Comparison of ENCODE assay signal across 15 cellular contexts in the genomic region with DNA sequence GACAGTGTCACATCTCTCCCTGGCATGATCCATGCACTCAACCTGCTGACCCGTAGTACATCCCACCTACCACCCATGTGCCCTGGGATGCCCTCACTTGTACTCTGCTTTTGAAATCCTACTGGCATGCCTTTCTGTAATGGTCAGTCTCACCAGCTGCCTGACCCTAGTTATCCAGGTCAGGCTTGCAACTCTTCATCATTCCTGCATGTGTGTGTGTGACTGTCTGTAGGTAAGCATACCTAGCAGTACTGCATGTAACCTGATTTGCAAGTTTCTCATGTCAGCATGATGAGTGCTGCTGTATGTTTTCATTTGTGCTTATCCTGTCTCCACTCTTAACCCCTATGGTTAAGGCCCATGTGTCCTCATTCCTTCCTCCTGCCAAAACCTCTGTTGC.
DNase-seq lines count a peak whose midpoint lies in the region; ATAC-seq and TF ChIP-seq lines count a peak whose summit lies in the region.
"Had no signal": no experiment of that assay in that cellular context is flagged by ENCODE, and none has a peak within 500 bp of the region (broad histone marks: within the 10 kb centered on the region; RNA-seq: fewer than 3 reads in every experiment).

No MANE protein-coding gene starts in this region.

- CTCF ChIA-PET in OCI-LY7 (lab: Charles Lee; ENCODE audit: unreplicated experiment): no interaction called here

- peaks cover 22% of the 10 kb centered on the region for H3K27me3 Mint-ChIP-seq in activated naive CD8-positive, alpha-beta T cell
- peaks cover 18% of the 10 kb centered on the region for H3K27me3 Mint-ChIP-seq in activated naive CD8-positive, alpha-beta T cell treated with anti-CD3 and anti-CD28 coated beads, Interleukin-2, amount 50 U/mL, for 24 hours
- peaks cover 7% of the 10 kb centered on the region for H3K27me3 Mint-ChIP-seq in endothelial cell (ENCODE audit: unreplicated experiment)
- peaks cover 7% of the 10 kb centered on the region for H3K27me3 Mint-ChIP-seq in stimulated activated memory B cell treated with anti-CD40 and anti-IgM and Interleukin-4, amounts not matched to agents 10 μg/mL and 1 μg/mL and 100 μg/mL, for 72 hours

- H3K36me3 ChIP-seq in OCI-LY7 (ENCODE audit: insufficient read depth, low read length): no peaks in the 10 kb centered on the region

- H3K4me1 ChIP-seq in OCI-LY7 (ENCODE audit: insufficient read depth, low read length, poor library complexity, severe bottlenecking): no peaks in the 10 kb centered on the region

- no peaks in the 10 kb centered on the region for H4K20me1 ChIP-seq in OCI-LY7 (ENCODE audit: insufficient read depth, low read length)

- H3K9me2 ChIP-seq in OCI-LY7 (ENCODE audit: insufficient read depth, low read length): no peaks in the 10 kb centered on the region

- H3K9me3 ChIP-seq in OCI-LY7 (ENCODE audit: low read length): no peaks in the 10 kb centered on the region

- POLR2A ChIA-PET in OCI-LY7 (lab: Charles Lee): no interaction called here

- TF ChIP-seq CTCF in endothelial cell (IDR thresholded peaks at IDR 0.05; ENCODE audit: unreplicated experiment): no peak
- no peak for TF ChIP-seq CTCF in OCI-LY7 (conservative IDR thresholded peaks at IDR 0.05; ENCODE audit: low read length)

- peaks cover 2% of the 10 kb centered on the region for H3K36me3 Mint-ChIP-seq in activated naive CD8-positive, alpha-beta T cell
- no peaks in the 10 kb centered on the region for H3K36me3 Mint-ChIP-seq in activated naive CD8-positive, alpha-beta T cell treated with anti-CD3 and anti-CD28 coated beads, Interleukin-2, amount 50 U/mL, for 24 hours (ENCODE audit: low read depth)
- no peaks in the 10 kb centered on the region for H3K36me3 Mint-ChIP-seq in endothelial cell (ENCODE audit: low read depth, unreplicated experiment)
- no peaks in the 10 kb centered on the region for H3K36me3 Mint-ChIP-seq in stimulated activated memory B cell treated with anti-CD40 and anti-IgM and Interleukin-4, amounts not matched to agents 10 μg/mL and 1 μg/mL and 100 μg/mL, for 72 hours
- H3K36me3 Mint-ChIP-seq: CD14-positive monocyte; CD8-positive, alpha-beta T cell had no signal

- no peak overlapping the region for H3K27ac ChIP-seq in OCI-LY7 (ENCODE audit: low read depth, low read length, poor library complexity, severe bottlenecking)
- H3K27ac ChIP-seq: 22Rv1, HL-60 had no signal

- H3K79me2 ChIP-seq in OCI-LY7 (ENCODE audit: insufficient read depth, low read depth, low read length): no peaks in the 10 kb centered on the region

- H3K4me3 Mint-ChIP-seq in activated naive CD8-positive, alpha-beta T cell: peak overlapping the region; percentile 14
- H3K4me3 Mint-ChIP-seq in activated naive CD8-positive, alpha-beta T cell treated with anti-CD3 and anti-CD28 coated beads, Interleukin-2, amount 50 U/mL, for 24 hours: no peak overlapping the region
- H3K4me3 Mint-ChIP-seq in endothelial cell (ENCODE audit: unreplicated experiment): no peak overlapping the region
- H3K4me3 Mint-ChIP-seq in stimulated activated memory B cell treated with anti-CD40 and anti-IgM and Interleukin-4, amounts not matched to agents 10 μg/mL and 1 μg/mL and 100 μg/mL, for 72 hours: no peak overlapping the region
- H3K4me3 Mint-ChIP-seq: HFFc6 had no signal

- no TSS peak for BruUV-seq in OCI-LY7 (replicated peaks; lab: Mats Ljungman, UMichigan)

- intact Hi-C loops in OCI-LY7 (cut with micrococcal nuclease; ENCODE audit: unreplicated experiment): no loop called here

- DNase-seq in activated naive CD8-positive, alpha-beta T cell treated with anti-CD3 and anti-CD28 coated beads, Interleukin-2, amount 50 U/mL, for 24 hours: no peak
- DNase-seq in endothelial cell (ENCODE audit: low spot score): no peak
- DNase-seq in DMS53 (lab: John Stamatoyannopoulos, UW): no peak
- no peak for DNase-seq in activated CD4-positive, alpha-beta T cell treated with anti-CD3 and anti-CD28 coated beads, Interleukin-2, amount 50 U/mL, for 48 hours
- no peak for DNase-seq in OCI-LY7 (ENCODE audit: low spot score)
- DNase-seq: CD8-positive, alpha-beta T cell; COR-L47; DMS153; HCEC 1CT; HFFc6 had no signal

- no peak for ATAC-seq in activated naive CD8-positive, alpha-beta T cell treated with anti-CD3 and anti-CD28 coated beads, Interleukin-2, amount 50 U/mL, for 24 hours
- ATAC-seq in stimulated activated memory B cell treated with anti-CD40 and anti-IgM and Interleukin-4, amounts not matched to agents 10 μg/mL and 1 μg/mL and 100 μg/mL, for 72 hours: peak; percentile 5
- ATAC-seq: CD8-positive, alpha-beta T cell had no signal

- peaks cover 10% of the 10 kb centered on the region for H3K4me1 Mint-ChIP-seq in activated naive CD8-positive, alpha-beta T cell (ENCODE audit: low read depth)
- peaks cover 9% of the 10 kb centered on the region for H3K4me1 Mint-ChIP-seq in activated naive CD8-positive, alpha-beta T cell treated with anti-CD3 and anti-CD28 coated beads, Interleukin-2, amount 50 U/mL, for 24 hours
- peaks cover 59% of the 10 kb centered on the region for H3K4me1 Mint-ChIP-seq in endothelial cell (ENCODE audit: unreplicated experiment)
- no peaks in the 10 kb centered on the region for H3K4me1 Mint-ChIP-seq in stimulated activated memory B cell treated with anti-CD40 and anti-IgM and Interleukin-4, amounts not matched to agents 10 μg/mL and 1 μg/mL and 100 μg/mL, for 72 hours

- H2AFZ ChIP-seq in OCI-LY7 (ENCODE audit: low read length): no peak overlapping the region

- no peak overlapping the region for H3K4me2 ChIP-seq in OCI-LY7 (ENCODE audit: low read length)

- no peaks in the 10 kb centered on the region for H3K9me3 Mint-ChIP-seq in activated naive CD8-positive, alpha-beta T cell (ENCODE audit: low read depth)
- H3K9me3 Mint-ChIP-seq in activated naive CD8-positive, alpha-beta T cell treated with anti-CD3 and anti-CD28 coated beads, Interleukin-2, amount 50 U/mL, for 24 hours: no peaks in the 10 kb centered on the region
- no peaks in the 10 kb centered on the region for H3K9me3 Mint-ChIP-seq in endothelial cell (ENCODE audit: unreplicated experiment)
- H3K9me3 Mint-ChIP-seq in stimulated activated memory B cell treated with anti-CD40 and anti-IgM and Interleukin-4, amounts not matched to agents 10 μg/mL and 1 μg/mL and 100 μg/mL, for 72 hours: no peaks in the 10 kb centered on the region
- H3K9me3 Mint-ChIP-seq: CD8-positive, alpha-beta T cell had no signal

- H3K4me3 ChIP-seq in OCI-LY7 (ENCODE audit: low read depth, low read length, poor library complexity, severe bottlenecking): no peak overlapping the region

- H3K27ac Mint-ChIP-seq in activated naive CD8-positive, alpha-beta T cell: no peak overlapping the region
- no peak overlapping the region for H3K27ac Mint-ChIP-seq in activated naive CD8-positive, alpha-beta T cell treated with anti-CD3 and anti-CD28 coated beads, Interleukin-2, amount 50 U/mL, for 24 hours
- H3K27ac Mint-ChIP-seq in endothelial cell (ENCODE audit: unreplicated experiment): peak overlapping the region; percentile 99
- no peak overlapping the region for H3K27ac Mint-ChIP-seq in stimulated activated memory B cell treated with anti-CD40 and anti-IgM and Interleukin-4, amounts not matched to agents 10 μg/mL and 1 μg/mL and 100 μg/mL, for 72 hours
- H3K27ac Mint-ChIP-seq: CD14-positive monocyte; CD8-positive, alpha-beta T cell; HFFc6 had no signal
